Comparison of ENCODE assay signal across 23 cellular contexts in genomic region chrX:119479845-119480244, GRCh38.
"Had no signal": no experiment of that assay in that cellular context is flagged by ENCODE, and none has a peak within 500 bp of the region (broad histone marks: within the 10 kb centered on the region; RNA-seq: fewer than 3 reads in every experiment).

No MANE protein-coding gene starts in this region.

- H3K4me3 ChIP-seq: gastroesophageal sphincter, heart left ventricle, left lung, right atrium auricular region, transverse colon, vagina had no signal

- FAIRE-seq: TTC549 had no signal

- H3K4me3 Mint-ChIP-seq: activated CD4-positive, alpha-beta memory T cell treated with anti-CD3 and anti-CD28 coated beads, Interleukin-2, amount 10 ng/mL, durations not matched to agents 7 days and 5 days; activated CD4-positive, alpha-beta T cell treated with anti-CD3 and anti-CD28 coated beads for 36 hours; activated CD8-positive, alpha-beta memory T cell treated with anti-CD3 and anti-CD28 coated beads, Interleukin-2, amount 10 ng/mL, durations not matched to agents 7 days and 5 days; activated naive CD8-positive, alpha-beta T cell treated with anti-CD3 and anti-CD28 coated beads for 36 hours; activated T-helper 17 cell treated with anti-CD3 and anti-CD28 coated beads, Interleukin-2, amount 50 U/mL, for 72 hours; naive B cell; neural crest cell; stimulated activated naive CD8-positive, alpha-beta T cell treated with anti-CD3 and anti-CD28 coated beads, Interleukin-15, Interleukin-2, amounts not matched to agents 100 ng/mL and 50 ng/mL, for 24 hours; T-helper 2 cell treated with Interferon-gamma antibody and Interleukin-4, amounts not matched to agents 5 μg/mL and 100 μg/mL, for 36 hours had no signal

- H3K9me3 Mint-ChIP-seq: activated CD4-positive, alpha-beta memory T cell treated with anti-CD3 and anti-CD28 coated beads, Interleukin-2, amount 10 ng/mL, durations not matched to agents 7 days and 5 days; activated naive CD8-positive, alpha-beta T cell treated with anti-CD3 and anti-CD28 coated beads for 36 hours; activated T-helper 17 cell treated with anti-CD3 and anti-CD28 coated beads, Interleukin-2, amount 50 U/mL, for 72 hours; naive B cell; stimulated activated naive CD8-positive, alpha-beta T cell treated with anti-CD3 and anti-CD28 coated beads, Interleukin-15, Interleukin-2, amounts not matched to agents 100 ng/mL and 50 ng/mL, for 24 hours; T-helper 2 cell treated with Interferon-gamma antibody and Interleukin-4, amounts not matched to agents 5 μg/mL and 100 μg/mL, for 36 hours had no signal

- ATAC-seq: activated CD4-positive, alpha-beta T cell treated with anti-CD3 and anti-CD28 coated beads for 36 hours; activated CD8-positive, alpha-beta memory T cell treated with anti-CD3 and anti-CD28 coated beads, Interleukin-2, amount 10 ng/mL, durations not matched to agents 7 days and 5 days; activated T-helper 17 cell treated with anti-CD3 and anti-CD28 coated beads, Interleukin-2, amount 50 U/mL, for 72 hours; gastroesophageal sphincter; heart left ventricle; left lung had no signal

- H3K4me1 ChIP-seq: left lung had no signal

- H3K27ac Mint-ChIP-seq: activated CD4-positive, alpha-beta memory T cell treated with anti-CD3 and anti-CD28 coated beads, Interleukin-2, amount 10 ng/mL, durations not matched to agents 7 days and 5 days; activated CD4-positive, alpha-beta T cell treated with anti-CD3 and anti-CD28 coated beads for 36 hours; activated CD8-positive, alpha-beta memory T cell treated with anti-CD3 and anti-CD28 coated beads, Interleukin-2, amount 10 ng/mL, durations not matched to agents 7 days and 5 days; activated naive CD8-positive, alpha-beta T cell treated with anti-CD3 and anti-CD28 coated beads for 36 hours; activated T-helper 17 cell treated with anti-CD3 and anti-CD28 coated beads, Interleukin-2, amount 50 U/mL, for 72 hours; naive B cell; progenitor cell of endocrine pancreas; stimulated activated naive CD8-positive, alpha-beta T cell treated with anti-CD3 and anti-CD28 coated beads, Interleukin-15, Interleukin-2, amounts not matched to agents 100 ng/mL and 50 ng/mL, for 24 hours; T-helper 2 cell treated with Interferon-gamma antibody and Interleukin-4, amounts not matched to agents 5 μg/mL and 100 μg/mL, for 36 hours had no signal

- H3K27me3 Mint-ChIP-seq: activated CD4-positive, alpha-beta T cell treated with anti-CD3 and anti-CD28 coated beads for 36 hours; activated naive CD8-positive, alpha-beta T cell treated with anti-CD3 and anti-CD28 coated beads for 36 hours; activated T-helper 17 cell treated with anti-CD3 and anti-CD28 coated beads, Interleukin-2, amount 50 U/mL, for 72 hours; stimulated activated naive CD8-positive, alpha-beta T cell treated with anti-CD3 and anti-CD28 coated beads, Interleukin-15, Interleukin-2, amounts not matched to agents 100 ng/mL and 50 ng/mL, for 24 hours had no signal

- DNase-seq: activated CD4-positive, alpha-beta memory T cell treated with anti-CD3 and anti-CD28 coated beads, Interleukin-2, amount 10 ng/mL, durations not matched to agents 7 days and 5 days; activated CD4-positive, alpha-beta T cell treated with anti-CD3 and anti-CD28 coated beads for 36 hours; activated CD8-positive, alpha-beta memory T cell treated with anti-CD3 and anti-CD28 coated beads, Interleukin-2, amount 10 ng/mL, durations not matched to agents 7 days and 5 days; activated naive CD4-positive, alpha-beta T cell; activated naive CD8-positive, alpha-beta T cell treated with anti-CD3 and anti-CD28 coated beads for 36 hours; activated T-cell treated with anti-CD3 and anti-CD28 coated beads, Interleukin-2, amount 50 U/mL, for 1 hour; amniotic stem cell; dermis blood vessel endothelial cell; effector memory CD4-positive, alpha-beta T cell; heart left ventricle; left lung; naive B cell; stimulated activated CD4-positive, alpha-beta T cell treated with anti-CD3 and anti-CD28 coated beads, Interleukin-2, amount 100 ng/mL, for 24 hours; transverse colon had no signal

- H3K36me3 Mint-ChIP-seq: activated CD8-positive, alpha-beta memory T cell treated with anti-CD3 and anti-CD28 coated beads, Interleukin-2, amount 10 ng/mL, durations not matched to agents 7 days and 5 days; activated naive CD8-positive, alpha-beta T cell treated with anti-CD3 and anti-CD28 coated beads for 36 hours; naive B cell had no signal

- H3K27ac ChIP-seq: gastroesophageal sphincter, heart left ventricle, left lung, right atrium auricular region, transverse colon, vagina had no signal

- H3K27me3 ChIP-seq: gastroesophageal sphincter, left lung, right atrium auricular region, transverse colon, vagina had no signal

- H3K36me3 ChIP-seq: gastroesophageal sphincter, heart left ventricle, left lung, right atrium auricular region, transverse colon, vagina had no signal

- H3K9me3 ChIP-seq: gastroesophageal sphincter, heart left ventricle, left lung, right atrium auricular region, transverse colon, vagina had no signal
